Comparison of ENCODE assay signal across 17 cellular contexts in genomic region chr1:110714419-110715107, GRCh38. TPM values are rescaled to one million over a fixed set of nuclear protein-coding genes. Genes with fewer than 3 reads are reported as not detected.
DNase-seq lines count a peak whose midpoint lies in the region; ATAC-seq and TF ChIP-seq lines count a peak whose summit lies in the region.
"Had no signal": no experiment of that assay in that cellular context is flagged by ENCODE, and none has a peak within 500 bp of the region (broad histone marks: within the 10 kb centered on the region; RNA-seq: fewer than 3 reads in every experiment).

No MANE protein-coding gene starts in this region.

- H3K9me2 ChIP-seq in SK-N-SH = no peaks in the 10 kb centered on the region

- no peak for TF ChIP-seq CTCF in SK-N-SH (IDR thresholded peaks at IDR 0.05)
- no peak for TF ChIP-seq CTCF in esophagus muscularis mucosa (IDR thresholded peaks at IDR 0.05)
- no peak for TF ChIP-seq CTCF in upper lobe of right lung (IDR thresholded peaks at IDR 0.05)

- no peaks in the 10 kb centered on the region for H3K9me3 ChIP-seq in SK-N-SH
- H3K9me3 ChIP-seq in esophagus muscularis mucosa = no peaks in the 10 kb centered on the region
- no peaks in the 10 kb centered on the region for H3K9me3 ChIP-seq in neuron (ENCODE audit: low read length)
- H3K9me3 ChIP-seq in upper lobe of right lung = no peaks in the 10 kb centered on the region
- H3K9me3 ChIP-seq in SJCRH30 (replicated peaks) = no peaks in the 10 kb centered on the region
- H3K9me3 ChIP-seq: HAP-1 had no signal

- POLR2A ChIA-PET in SK-N-SH (lab: Yijun Ruan, JAX) = interaction anchor here (1.1 kb wide), 1 partner anchor 39 kb away, joined by 3 read pairs; no protein-coding TSS in a partner anchor

- H3K4me3 ChIP-seq in SK-N-SH (ENCODE audit: low read depth in 2 of 2, low read length in 1 of 2) (no peak overlapping the region), esophagus muscularis mucosa (no peak overlapping the region), neuron (ENCODE audit: low read length) (peak overlapping the region; percentile 27), upper lobe of right lung (no peak overlapping the region), SJCRH30 (no peak overlapping the region)
- H3K4me3 ChIP-seq: HAP-1 had no signal

- TF ChIP-seq POLR2A in esophagus muscularis mucosa (IDR thresholded peaks at IDR 0.05; ENCODE audit: low read depth) = no peak

- H2AFZ ChIP-seq in SK-N-SH (ENCODE audit: low read depth) = no peak overlapping the region
- peak overlapping the region; percentile 40 for H2AFZ ChIP-seq in neuron (ENCODE audit: low read depth, low read length)

- no peak overlapping the region for H3K4me2 ChIP-seq in SK-N-SH

- TF ChIP-seq RAD21 in SK-N-SH (IDR thresholded peaks at IDR 0.05; ENCODE audit: low read length) = no peak

- peaks cover 0 to 6% of the 10 kb centered on the region in 2 experiments; a peak in 1 of 4 replicates for H3K4me1 ChIP-seq in SK-N-SH (ENCODE audit: control insufficient read depth in 1 of 2, insufficient read depth in 2 of 2, low read depth in 1 of 2, low read length in 1 of 2)
- H3K4me1 ChIP-seq in esophagus muscularis mucosa = no peaks in the 10 kb centered on the region
- peaks cover 15% of the 10 kb centered on the region for H3K4me1 ChIP-seq in neuron (ENCODE audit: insufficient read depth, low read length)
- no peaks in the 10 kb centered on the region for H3K4me1 ChIP-seq in upper lobe of right lung
- no peaks in the 10 kb centered on the region for H3K4me1 ChIP-seq in SJCRH30
- H3K4me1 ChIP-seq: HAP-1 had no signal

- DNase-seq in SK-N-SH = peak; percentile 46
- DNase-seq in esophagus muscularis mucosa (ENCODE audit: extremely low spot score) = peak; percentile 55
- no peak for DNase-seq in upper lobe of right lung
- DNase-seq in SJCRH30 = no peak
- no peak for DNase-seq in UCSD-AML1 (lab: John Stamatoyannopoulos, UW; ENCODE audit: unreplicated experiment)
- DNase-seq: DMS153, EL, NCI-H2107, NCI-H446 treated with DMSO at 0.1 percent for 48 hours, NCI-H82, SIG-M5 had no signal

- H3K27ac ChIP-seq in SK-N-SH (ENCODE audit: low read depth in 2 of 2, low read length in 1 of 2) (no peak overlapping the region), esophagus muscularis mucosa (replicated peaks in 1 of 4) (no peak overlapping the region), upper lobe of right lung (no peak overlapping the region), SJCRH30 (no peak overlapping the region)
- H3K27ac ChIP-seq: C4-2B had no signal

- H3K36me3 ChIP-seq in SK-N-SH (replicated peaks in 1 of 2; ENCODE audit: control insufficient read depth in 1 of 2, insufficient read depth in 2 of 2, low read length in 1 of 2) = no peaks in the 10 kb centered on the region
- no peaks in the 10 kb centered on the region for H3K36me3 ChIP-seq in esophagus muscularis mucosa
- H3K36me3 ChIP-seq in neuron (ENCODE audit: insufficient read depth, low read length) = no peaks in the 10 kb centered on the region
- no peaks in the 10 kb centered on the region for H3K36me3 ChIP-seq in upper lobe of right lung
- no peaks in the 10 kb centered on the region for H3K36me3 ChIP-seq in SJCRH30
- H3K36me3 ChIP-seq: HAP-1 had no signal

- no peak for TF ChIP-seq EP300 in SK-N-SH (IDR thresholded peaks at IDR 0.05; ENCODE audit: borderline replicate concordance in 1 of 2, low read depth in 1 of 2, low read length in 1 of 2)
- TF ChIP-seq EP300 in esophagus muscularis mucosa (IDR thresholded peaks at IDR 0.05) = no peak

- WGBS in SK-N-SH (ENCODE audit: low lambda C conversion rate) = 0% methylated on average over 3 of the region's 3 CpGs
- 40% methylated on average over 1 of the region's 3 CpGs for WGBS in esophagus muscularis mucosa

- H3F3A ChIP-seq in SK-N-SH (replicated peaks; ENCODE audit: insufficient read depth) = no peaks in the 10 kb centered on the region

- no peak overlapping the region for H3K9ac ChIP-seq in SK-N-SH

- CTCF ChIA-PET in SK-N-SH (lab: Yijun Ruan, JAX) = interaction anchor here (0.9 to 2.0 kb wide), 9 partner anchors 21 to 159 kb away, joined by 3 to 6 read pairs (median 3); no protein-coding TSS in a partner anchor

- no peaks in the 10 kb centered on the region for H4K20me1 ChIP-seq in SK-N-SH (ENCODE audit: insufficient read depth)

- intact Hi-C loops in esophagus muscularis mucosa (cut with DNase I) (no loop called here), upper lobe of right lung (cut with DNase I) (no loop called here)

- H3K79me2 ChIP-seq in SK-N-SH (ENCODE audit: insufficient read depth) = no peaks in the 10 kb centered on the region

- no peaks in the 10 kb centered on the region for H3K27me3 ChIP-seq in SK-N-SH (ENCODE audit: insufficient read depth)
- peaks cover 0 to 2% (median 0%) of the 10 kb centered on the region in 4 donors for H3K27me3 ChIP-seq in esophagus muscularis mucosa
- peaks cover 7% of the 10 kb centered on the region for H3K27me3 ChIP-seq in neuron (ENCODE audit: insufficient read depth, low read length)
- no peaks in the 10 kb centered on the region for H3K27me3 ChIP-seq in upper lobe of right lung
- H3K27me3 ChIP-seq in SJCRH30 = no peaks in the 10 kb centered on the region; the same call in 1 of the 2 replicates

- ATAC-seq in SK-N-SH treated with all-trans-retinoic acid at 6 μM for 48 hours (no peak), upper lobe of right lung (peak; percentile 15), HG02588 (IDR thresholded peaks at IDR 0.05; ENCODE audit: unreplicated experiment) (no peak)

TF ChIP-seq in SK-N-SH, 30 proteins besides CTCF, POLR2A, EP300 and RAD21:
- TF ChIP-seq MAX (IDR thresholded peaks at IDR 0.05; ENCODE audit: low read depth) (no peak), GATA2 (CRISPR knock-in tag; IDR thresholded peaks at IDR 0.05) (peak; percentile 70)
TF ChIP-seq in SK-N-SH: peak in this region for 1.

TF ChIP-seq in SK-N-SH treated with all-trans-retinoic acid at 6 μM for 48 hours, 23 proteins besides CTCF, POLR2A, EP300 and RAD21 (continues in another document):
- TF ChIP-seq PPARA (CRISPR knock-in tag; IDR thresholded peaks at IDR 0.05; ENCODE audit: borderline replicate concordance) (no peak), OSR1 (CRISPR knock-in tag; IDR thresholded peaks at IDR 0.05) (no peak), TCF4 (CRISPR knock-in tag; IDR thresholded peaks at IDR 0.05; ENCODE audit: borderline replicate concordance) (no peak), TOX (CRISPR knock-in tag; IDR thresholded peaks at IDR 0.05; ENCODE audit: borderline replicate concordance) (no peak), ISL1 (CRISPR knock-in tag; IDR thresholded peaks at IDR 0.05) (no peak), ZNF8 (CRISPR knock-in tag; IDR thresholded peaks at IDR 0.05) (no peak), ZFP30 (CRISPR knock-in tag; IDR thresholded peaks at IDR 0.05) (no peak), ARNTL (CRISPR knock-in tag; IDR thresholded peaks at IDR 0.05; ENCODE audit: borderline replicate concordance, low read depth) (no peak), TSHZ2 (CRISPR knock-in tag; IDR thresholded peaks at IDR 0.05) (no peak), PATZ1 (CRISPR knock-in tag; IDR thresholded peaks at IDR 0.05; ENCODE audit: borderline replicate concordance) (no peak)

RNA-seq across cellular contexts. Expression of gene KCNA3, which starts 39.8 kb away (rescaled TPM):
- 0.02 TPM in 1 of 2 replicates, not detected in the other for polyA plus RNA-seq in SK-N-SH (2012; rRNA removed)
- 0.01 and 0.08 TPM in 2 replicates for polyA plus RNA-seq in SK-N-SH (2012; cell fraction: cytosol; rRNA removed)
- not detected in 2 replicates for polyA plus RNA-seq in SK-N-SH (2012; cell fraction: nucleus; rRNA removed)
- total RNA-seq in esophagus muscularis mucosa (1 to 10 TPM in 3 of 4 donors, under 1 TPM in 1; 0.80 to 3.1 (median 1.6) TPM), upper lobe of right lung (8.9 TPM)
- not detected in 2 replicates for total RNA-seq in SJCRH30 (2014; rRNA removed; shearing (Covaris generic))
- total RNA-seq: A172 had no signal

Comparison
In these comparisons a context has a peak if more than half of its experiments do, and no peak if none do; other contexts are left out.
1. DNase-seq: peak in SK-N-SH (single experiment) and esophagus muscularis mucosa (single experiment); none in upper lobe of right lung (single experiment), SJCRH30 (0 of 2) and UCSD-AML1 (single experiment).